8 cellular contexts compared by ENCODE assay signal in genomic region chr11:1832181-1832988, GRCh38. TPM values are rescaled to one million over a fixed set of nuclear protein-coding genes. Genes with fewer than 3 reads are reported as not detected.
DNase-seq lines count a peak whose midpoint lies in the region; ATAC-seq and TF ChIP-seq lines count a peak whose summit lies in the region.

No MANE protein-coding gene starts in this region.

- H3K27me3 ChIP-seq in HAP-1 (ENCODE audit: low read depth) (no peaks in the 10 kb centered on the region), breast epithelium (no peaks in the 10 kb centered on the region), kidney epithelial cell (ENCODE audit: control insufficient read depth, insufficient read depth, low read length) (peaks cover 7% of the 10 kb centered on the region)

- H3K36me3 ChIP-seq in HAP-1 (replicated peaks) (no peaks in the 10 kb centered on the region), breast epithelium (no peaks in the 10 kb centered on the region), kidney epithelial cell (ENCODE audit: control insufficient read depth, insufficient read depth, low read length) (no peaks in the 10 kb centered on the region)

- TF ChIP-seq CTCF in WI38 (IDR thresholded peaks at IDR 0.05; ENCODE audit: low read depth, low read length) = peak; percentile 97
- peak; percentile 91 to 97 (median 95) for TF ChIP-seq CTCF in breast epithelium (IDR thresholded peaks at IDR 0.05)
- peak; percentile 87 for TF ChIP-seq CTCF in kidney epithelial cell (IDR thresholded peaks at IDR 0.05; ENCODE audit: insufficient read depth, low read length, poor library complexity, severe bottlenecking)

- peak overlapping the region; percentile 83 to 85 for H3K27ac ChIP-seq in breast epithelium

- in situ Hi-C loops in HAP-1 (cut with MboI; ENCODE audit: low sequenced_read_pairs) = no loop called here

- H3K4me3 ChIP-seq in HAP-1 (peak overlapping the region; percentile 19), WI38 (ENCODE audit: low read depth, low read length) (no peak overlapping the region), breast epithelium (peak overlapping the region in 2 of 3 donors; percentile 9 to 23), kidney epithelial cell (ENCODE audit: low read depth, low read length) (no peak overlapping the region)

- DNase-seq in Ammon's horn (ENCODE audit: low spot score) = peak; percentile 40
- DNase-seq in HAP-1 (ENCODE audit: low spot score in 2 of 2) = peak; percentile 19 to 81
- no peak for DNase-seq in breast epithelium (ENCODE audit: low spot score in 2 of 2)
- no peak for DNase-seq in kidney epithelial cell (ENCODE audit: low read depth)
- peak; percentile 34 to 51 (median 44) for DNase-seq in stimulated activated CD4-positive, alpha-beta T cell treated with anti-CD3 and anti-CD28 coated beads, TNF-alpha, amount 100 ng/mL, for 24 hours (ENCODE audit: low read depth in 3 of 3)
- DNase-seq in COLO829 (ENCODE audit: low spot score) = no peak

- no peaks in the 10 kb centered on the region; the same call in 1 of the 2 replicates for H3K4me1 ChIP-seq in HAP-1
- peaks cover 14 to 34% of the 10 kb centered on the region in 2 donors for H3K4me1 ChIP-seq in breast epithelium

- TF ChIP-seq POLR2A in breast epithelium (IDR thresholded peaks at IDR 0.05) = no peak

- intact Hi-C loops in breast epithelium (cut with DNase I; ENCODE audit: low total_unique reads) = loop anchor here (2.0 to 10.0 kb wide), 2 partner anchors 140 to 322 kb away; no protein-coding TSS in a partner anchor

- no peak for ATAC-seq in GM19452 (IDR thresholded peaks at IDR 0.05; ENCODE audit: unreplicated experiment)

- H3K9me3 ChIP-seq in HAP-1 = no peaks in the 10 kb centered on the region
- no peaks in the 10 kb centered on the region for H3K9me3 ChIP-seq in breast epithelium

RNA-seq across cellular contexts. Expression of gene SYT8, which starts 2.4 kb away (rescaled TPM):
- 10 to 100 TPM in 2 of 3 donors, not detected in 1; 10.7 to 12.1 TPM for total RNA-seq in breast epithelium
- total RNA-seq in kidney epithelial cell = 0.17 TPM in 1 of 2 replicates, not detected in the other

RNA-seq across cellular contexts. Expression of gene TNNI2, which starts 6.4 kb away (rescaled TPM):
- total RNA-seq in breast epithelium (1 to 10 TPM in 2 of 3 donors, not detected in 1; 1.6 to 5.6 TPM), kidney epithelial cell (not detected in 2 replicates)

RNA-seq across cellular contexts. Expression of gene LSP1, which starts 20.5 kb away (rescaled TPM):
- total RNA-seq in breast epithelium (10 to 100 TPM; 21.4 to 36.0 (median 23.6) TPM), kidney epithelial cell (not detected in 2 replicates)

RNA-seq across cellular contexts. Expression of gene PRR33, which starts 59.3 kb away (rescaled TPM):
- total RNA-seq in breast epithelium (not detected), kidney epithelial cell (not detected in 2 replicates)

Comparison
In these comparisons a context has a peak if more than half of its experiments do, and no peak if none do; other contexts are left out.
1. DNase-seq: peak in Ammon's horn (single experiment), HAP-1 (2 of 2) and stimulated activated CD4-positive, alpha-beta T cell treated with anti-CD3 and anti-CD28 coated beads, TNF-alpha, amount 100 ng/mL, for 24 hours (3 of 3); none in breast epithelium (0 of 2), kidney epithelial cell (single experiment) and COLO829 (single experiment).
2. H3K4me3 ChIP-seq: peak in HAP-1 (single experiment) and breast epithelium (2 of 3); none in WI38 (single experiment) and kidney epithelial cell (single experiment).
3. RNA of gene LSP1, which starts 20.5 kb away (total RNA-seq): 21.4 to 36.0 TPM in breast epithelium; not detected in kidney epithelial cell; every median in the first group is over 10 times any median in the second.
4. Peak in every context shown above with its lines, with median percentiles within 50 percentile points of each other: CTCF ChIP-seq.